8 cellular contexts compared by ENCODE assay signal in the genomic region with DNA sequence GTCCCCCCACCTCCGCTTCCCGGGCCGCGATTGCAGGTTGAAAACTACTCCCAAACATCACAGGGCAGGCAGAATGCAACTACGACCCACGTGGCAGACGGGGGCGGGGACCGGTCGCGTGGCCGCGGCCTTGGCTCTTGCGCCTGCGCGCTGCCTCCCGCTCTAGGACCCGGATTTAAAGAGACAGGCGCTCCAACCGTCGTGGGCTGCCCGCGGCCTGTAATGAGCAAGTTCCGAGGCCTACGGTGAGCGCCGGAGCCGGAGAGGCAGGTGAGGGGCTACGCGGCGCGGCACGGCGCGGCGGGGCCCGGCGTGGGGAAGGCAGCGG. TPM values are rescaled to one million over a fixed set of nuclear protein-coding genes. Genes with fewer than 3 reads are reported as not detected.
DNase-seq lines count a peak whose midpoint lies in the region; ATAC-seq and TF ChIP-seq lines count a peak whose summit lies in the region.

A gene (plus strand): TSS at position 160 of the 328 bp plus-strand sequence. CDS start 2,494 bp downstream, outside the sequence.

- no peaks in the 10 kb centered on the region for H3K27me3 Mint-ChIP-seq in activated T-cell treated with anti-CD3 and anti-CD28 coated beads, Interleukin-2, amount 50 U/mL, for 24 hours

- ATAC-seq in GM21723 (IDR thresholded peaks at IDR 0.05; ENCODE audit: unreplicated experiment) = peak; percentile 78

- H3K27ac Mint-ChIP-seq in activated T-cell treated with anti-CD3 and anti-CD28 coated beads, Interleukin-2, amount 50 U/mL, for 24 hours = peak within 1 kb of the TSS; percentile 99

- H3K9me3 Mint-ChIP-seq in activated T-cell treated with anti-CD3 and anti-CD28 coated beads, Interleukin-2, amount 50 U/mL, for 24 hours = no peaks in the 10 kb centered on the region

- peak within 1 kb of the TSS; percentile 98 for H3K9ac ChIP-seq in mucosa of stomach (ENCODE audit: low read length)

- H3K4me1 ChIP-seq in esophagus (ENCODE audit: control insufficient read depth in 2 of 2, insufficient read depth in 2 of 2, low read length in 1 of 2) = peaks cover 0 to 5% of the 10 kb centered on the region in 2 donors
- H3K4me1 ChIP-seq in mucosa of stomach (ENCODE audit: control insufficient read depth, insufficient read depth, low read length) = peaks cover 11% of the 10 kb centered on the region

- H3K27me3 ChIP-seq in esophagus (ENCODE audit: control insufficient read depth in 1 of 2, insufficient read depth in 2 of 2, low read length in 2 of 2) (no peaks in the 10 kb centered on the region), mucosa of stomach (ENCODE audit: control insufficient read depth, insufficient read depth, low read length) (no peaks in the 10 kb centered on the region)

- H3K4me1 Mint-ChIP-seq in activated T-cell treated with anti-CD3 and anti-CD28 coated beads, Interleukin-2, amount 50 U/mL, for 24 hours (ENCODE audit: low read depth) = peaks cover 50% of the 10 kb centered on the region

- peak within 1 kb of the TSS; percentile 94 to 99 for H3K27ac ChIP-seq in esophagus (ENCODE audit: low read depth in 2 of 2, low read length in 1 of 2)

- H3K36me3 Mint-ChIP-seq in activated T-cell treated with anti-CD3 and anti-CD28 coated beads, Interleukin-2, amount 50 U/mL, for 24 hours (ENCODE audit: low read depth) = peaks cover 42% of the 10 kb centered on the region

- H3K36me3 ChIP-seq in esophagus (ENCODE audit: control insufficient read depth in 2 of 2, insufficient read depth in 2 of 2, low read length in 1 of 2) (no peaks in the 10 kb centered on the region), mucosa of stomach (ENCODE audit: control insufficient read depth, insufficient read depth, low read length) (no peaks in the 10 kb centered on the region)

- peak within 1 kb of the TSS; percentile 69 to 90 for H3K4me3 ChIP-seq in esophagus (ENCODE audit: low read depth in 1 of 2, low read length in 2 of 2)
- H3K4me3 ChIP-seq in mucosa of stomach (ENCODE audit: low read length) = peak within 1 kb of the TSS; percentile 79

- peak; percentile 85 for DNase-seq in DMS153 treated with DMSO at 0.1 percent for 48 hours (lab: John Stamatoyannopoulos, UW; ENCODE audit: unreplicated experiment)
- DNase-seq in KG1 (lab: John Stamatoyannopoulos, UW) = peak; percentile 96
- peak; percentile 97 for DNase-seq in activated T-cell treated with anti-CD3 and anti-CD28 coated beads, Interleukin-2, amount 50 U/mL, for 24 hours
- peak; percentile 97 for DNase-seq in stimulated activated CD8-positive, alpha-beta memory T cell treated with anti-CD3 and anti-CD28 coated beads, Interleukin-4, amount 100 ng/mL, for 48 hours

- peak within 1 kb of the TSS; percentile 91 for H3K4me3 Mint-ChIP-seq in activated T-cell treated with anti-CD3 and anti-CD28 coated beads, Interleukin-2, amount 50 U/mL, for 24 hours

- WGBS in esophagus, 2 donors = 0 to 1% methylated on average over 35 to 39 of the region's 39 CpGs

- H3K9me3 ChIP-seq in esophagus (ENCODE audit: control insufficient read depth in 2 of 2, insufficient read depth in 1 of 2, low read depth in 1 of 2, low read length in 1 of 2) (no peaks in the 10 kb centered on the region), mucosa of stomach (ENCODE audit: control insufficient read depth, low read length) (no peaks in the 10 kb centered on the region)

TF ChIP-seq in PFSK-1, 5 proteins besides CTCF, POLR2A, EP300 and RAD21:
- TF ChIP-seq SIN3A (IDR thresholded peaks at IDR 0.05; ENCODE audit: borderline replicate concordance, insufficient read depth, low read length) (peak; percentile 99), FOXP2 (optimal IDR thresholded peaks at IDR 0.05; ENCODE audit: borderline replicate concordance, extremely low read depth, extremely low read length, insufficient read depth) (peak; percentile 31), POLR2AphosphoS5 (IDR thresholded peaks at IDR 0.05; ENCODE audit: low read depth, low read length) (peak; percentile 65; the same call in 1 of the 2 replicates), TAF1 (IDR thresholded peaks at IDR 0.05; ENCODE audit: borderline replicate concordance, insufficient read depth, low read length) (peak; percentile 85; the same call in 1 of the 2 replicates)
- TF ChIP-seq, protein P1, sequence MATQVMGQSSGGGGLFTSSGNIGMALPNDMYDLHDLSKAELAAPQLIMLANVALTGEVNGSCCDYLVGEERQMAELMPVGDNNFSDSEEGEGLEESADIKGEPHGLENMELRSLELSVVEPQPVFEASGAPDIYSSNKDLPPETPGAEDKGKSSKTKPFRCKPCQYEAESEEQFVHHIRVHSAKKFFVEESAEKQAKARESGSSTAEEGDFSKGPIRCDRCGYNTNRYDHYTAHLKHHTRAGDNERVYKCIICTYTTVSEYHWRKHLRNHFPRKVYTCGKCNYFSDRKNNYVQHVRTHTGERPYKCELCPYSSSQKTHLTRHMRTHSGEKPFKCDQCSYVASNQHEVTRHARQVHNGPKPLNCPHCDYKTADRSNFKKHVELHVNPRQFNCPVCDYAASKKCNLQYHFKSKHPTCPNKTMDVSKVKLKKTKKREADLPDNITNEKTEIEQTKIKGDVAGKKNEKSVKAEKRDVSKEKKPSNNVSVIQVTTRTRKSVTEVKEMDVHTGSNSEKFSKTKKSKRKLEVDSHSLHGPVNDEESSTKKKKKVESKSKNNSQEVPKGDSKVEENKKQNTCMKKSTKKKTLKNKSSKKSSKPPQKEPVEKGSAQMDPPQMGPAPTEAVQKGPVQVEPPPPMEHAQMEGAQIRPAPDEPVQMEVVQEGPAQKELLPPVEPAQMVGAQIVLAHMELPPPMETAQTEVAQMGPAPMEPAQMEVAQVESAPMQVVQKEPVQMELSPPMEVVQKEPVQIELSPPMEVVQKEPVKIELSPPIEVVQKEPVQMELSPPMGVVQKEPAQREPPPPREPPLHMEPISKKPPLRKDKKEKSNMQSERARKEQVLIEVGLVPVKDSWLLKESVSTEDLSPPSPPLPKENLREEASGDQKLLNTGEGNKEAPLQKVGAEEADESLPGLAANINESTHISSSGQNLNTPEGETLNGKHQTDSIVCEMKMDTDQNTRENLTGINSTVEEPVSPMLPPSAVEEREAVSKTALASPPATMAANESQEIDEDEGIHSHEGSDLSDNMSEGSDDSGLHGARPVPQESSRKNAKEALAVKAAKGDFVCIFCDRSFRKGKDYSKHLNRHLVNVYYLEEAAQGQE (IDR thresholded peaks at IDR 0.05; ENCODE audit: insufficient read depth in 1 of 2, low read depth in 2 of 2, low read length in 2 of 2) = peak in 1 of 2 experiments; percentile 16; a peak in 1 of 4 replicates

RNA-seq across cellular contexts. Expression of the gene that starts here (rescaled TPM):
- polyA plus RNA-seq in PFSK-1 (2012; ENCODE audit: insufficient read length, low read depth) = 58.5 TPM
- 1 to 10 TPM; 6.2 to 9.2 TPM for polyA plus RNA-seq in esophagus

Comparison
In these comparisons a context has a peak if more than half of its experiments do, and no peak if none do; other contexts are left out.
1. Peak in every context shown above with its lines: DNase-seq, ATAC-seq, H3K4me3 ChIP-seq and H3K27ac ChIP-seq.